ENCODE assay signal across 1 cellular context in genomic region chr22:35663371-35663770, GRCh38.
TF ChIP-seq lines count a peak whose summit lies in the region.

No MANE protein-coding gene starts in this region.

TF ChIP-seq in H1, 55 proteins besides CTCF, POLR2A, EP300 and RAD21:
- TF ChIP-seq BRCA1 (IDR thresholded peaks at IDR 0.05; ENCODE audit: low read depth, low read length), result no peak
- no peak for TF ChIP-seq TAF1 (IDR thresholded peaks at IDR 0.05; ENCODE audit: low read depth, low read length)
- no peak for TF ChIP-seq NANOG (IDR thresholded peaks at IDR 0.05; ENCODE audit: insufficient read depth, low read depth, low read length, poor library complexity, severe bottlenecking)
- TF ChIP-seq KDM4A (IDR thresholded peaks at IDR 0.05; ENCODE audit: low read depth, low read length, severe bottlenecking), result no peak
- no peak for TF ChIP-seq TEAD4 (IDR thresholded peaks at IDR 0.05; ENCODE audit: low read depth, low read length)
- TF ChIP-seq NRF1 (IDR thresholded peaks at IDR 0.05; ENCODE audit: low read depth, low read length), result no peak
- no peak for TF ChIP-seq YY1 (IDR thresholded peaks at IDR 0.05; ENCODE audit: low read depth, low read length)
- no peak for TF ChIP-seq PHF8 (conservative IDR thresholded peaks at IDR 0.05; ENCODE audit: low read depth, low read length)
- no peak for TF ChIP-seq KDM5A (IDR thresholded peaks at IDR 0.05; ENCODE audit: low read length)
- no peak for TF ChIP-seq RXRA (IDR thresholded peaks at IDR 0.05; ENCODE audit: insufficient read depth, low read depth, low read length)
- no peak for TF ChIP-seq RBBP5 (IDR thresholded peaks at IDR 0.05; ENCODE audit: borderline replicate concordance, low read depth, low read length)
- TF ChIP-seq POLR2AphosphoS5 (IDR thresholded peaks at IDR 0.05; ENCODE audit: low read depth, low read length), result no peak
- TF ChIP-seq CREB1 (IDR thresholded peaks at IDR 0.05), result no peak
- TF ChIP-seq TAF7 (optimal IDR thresholded peaks at IDR 0.05; ENCODE audit: borderline replicate concordance, low read depth, low read length), result no peak
- no peak for TF ChIP-seq POU5F1 (IDR thresholded peaks at IDR 0.05; ENCODE audit: low read depth, low read length)
- no peak for TF ChIP-seq SRF (IDR thresholded peaks at IDR 0.05; ENCODE audit: low read depth, low read length)
- no peak for TF ChIP-seq CEBPB (IDR thresholded peaks at IDR 0.05; ENCODE audit: low read depth, low read length)
- no peak for TF ChIP-seq BCL11A (IDR thresholded peaks at IDR 0.05; ENCODE audit: low read depth in 2 of 2, low read length in 2 of 2)
- TF ChIP-seq SAP30 (IDR thresholded peaks at IDR 0.05; ENCODE audit: insufficient read depth, insufficient replicate concordance, low read length), result no peak
- no peak for TF ChIP-seq SP1 (IDR thresholded peaks at IDR 0.05; ENCODE audit: low read depth, low read length)
TF ChIP-seq in H1: peak in this region for 0.
